In the genomic region with DNA sequence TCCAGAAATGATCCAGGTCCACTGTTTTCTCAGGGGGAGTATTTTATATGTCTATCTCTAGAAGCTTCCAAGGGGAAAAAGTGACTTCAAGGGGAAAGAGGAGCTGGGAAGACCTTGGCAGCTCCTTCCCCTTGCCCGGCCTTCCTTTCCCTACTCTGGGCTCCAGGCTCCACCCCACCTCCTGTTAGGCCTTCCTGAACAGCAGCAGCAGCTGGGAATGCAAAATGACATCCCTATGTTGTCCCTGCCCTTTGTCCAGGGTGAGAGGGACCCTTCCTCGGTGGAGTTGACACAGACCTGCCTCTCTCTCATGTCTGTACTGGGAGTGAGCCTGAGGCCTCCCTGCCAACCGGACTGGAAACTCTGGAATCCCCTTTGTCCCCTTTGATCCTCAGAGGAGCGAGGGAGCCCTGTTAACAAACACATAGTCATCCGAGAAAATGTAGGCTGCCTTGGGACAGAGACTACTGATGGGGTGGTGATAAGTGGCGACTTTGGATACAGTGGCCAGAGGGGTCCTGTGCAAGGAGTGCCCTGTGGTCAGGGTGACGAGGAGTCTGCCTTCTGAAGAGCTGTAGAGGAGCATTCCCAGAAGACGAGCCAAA, we compare ENCODE assay signal across 12 cellular contexts. TPM values are rescaled to one million over a fixed set of nuclear protein-coding genes. Genes with fewer than 3 reads are reported as not detected.
DNase-seq lines count a peak whose midpoint lies in the region; ATAC-seq and TF ChIP-seq lines count a peak whose summit lies in the region.
"Had no signal": no experiment of that assay in that cellular context is flagged by ENCODE, and none has a peak within 500 bp of the region (broad histone marks: within the 10 kb centered on the region; RNA-seq: fewer than 3 reads in every experiment).

No MANE protein-coding gene starts in this region.

- H3K9me3 ChIP-seq in mucosa of rectum (ENCODE audit: control insufficient read depth in 2 of 2, low read length in 2 of 2) (no peaks in the 10 kb centered on the region), upper lobe of left lung (no peaks in the 10 kb centered on the region)

- intact Hi-C loops in activated CD4-positive, alpha-beta T cell treated with anti-CD3 and anti-CD28 coated beads for 36 hours (cut with DNase I, micrococcal nuclease) = no loop called here
- intact Hi-C loops in activated CD4-positive, alpha-beta T cell treated with anti-CD3 and anti-CD28 coated beads, Interleukin-2, amount 10 ng/mL, durations not matched to agents 24 days and 14 days (cut with micrococcal nuclease) = no loop called here
- intact Hi-C loops in dorsolateral prefrontal cortex (cut with DNase I) = no loop called here

- no peak overlapping the region for H3K4me3 Mint-ChIP-seq in activated CD4-positive, alpha-beta T cell treated with anti-CD3 and anti-CD28 coated beads for 36 hours
- H3K4me3 Mint-ChIP-seq in activated CD4-positive, alpha-beta T cell treated with anti-CD3 and anti-CD28 coated beads, Interleukin-2, amount 10 ng/mL, durations not matched to agents 24 days and 14 days = no peak overlapping the region
- H3K4me3 Mint-ChIP-seq in T-cell = no peak overlapping the region
- H3K4me3 Mint-ChIP-seq: B cell had no signal

- H3K27ac Mint-ChIP-seq in activated CD4-positive, alpha-beta T cell treated with anti-CD3 and anti-CD28 coated beads for 36 hours = peak overlapping the region; percentile 13
- H3K27ac Mint-ChIP-seq in activated CD4-positive, alpha-beta T cell treated with anti-CD3 and anti-CD28 coated beads, Interleukin-2, amount 10 ng/mL, durations not matched to agents 24 days and 14 days = no peak overlapping the region
- H3K27ac Mint-ChIP-seq in T-cell = no peak overlapping the region

- H3K9ac ChIP-seq in mucosa of rectum (ENCODE audit: low read depth in 1 of 2, low read length in 2 of 2) = peak overlapping the region; percentile 48 to 68

- no peak for TF ChIP-seq EP300 in upper lobe of left lung (IDR thresholded peaks at IDR 0.05)

- no peaks in the 10 kb centered on the region for H3K36me3 ChIP-seq in mucosa of rectum (ENCODE audit: control insufficient read depth in 2 of 2, insufficient read depth in 2 of 2, low read length in 2 of 2)
- H3K36me3 ChIP-seq in upper lobe of left lung = no peaks in the 10 kb centered on the region

- peaks cover 2% of the 10 kb centered on the region for H3K36me3 Mint-ChIP-seq in activated CD4-positive, alpha-beta T cell treated with anti-CD3 and anti-CD28 coated beads for 36 hours (ENCODE audit: low read depth)
- peaks cover 3% of the 10 kb centered on the region for H3K36me3 Mint-ChIP-seq in activated CD4-positive, alpha-beta T cell treated with anti-CD3 and anti-CD28 coated beads, Interleukin-2, amount 10 ng/mL, durations not matched to agents 24 days and 14 days (ENCODE audit: low read depth)
- H3K36me3 Mint-ChIP-seq in T-cell = no peaks in the 10 kb centered on the region

- POLR2A ChIA-PET in activated CD4-positive, alpha-beta T cell treated with anti-CD3 and anti-CD28 coated beads for 36 hours (lab: Charles Lee) = interaction anchor here (5.6 to 25.9 kb wide), 2 partner anchors 10 to 68 kb away, joined by 66 to 1637 read pairs; a partner anchor contains a TSS
- POLR2A ChIA-PET in T-cell (lab: Charles Lee) = interaction anchor here (0.6 to 0.9 kb wide), 3 partner anchors 10 to 25 kb away, joined by 3 read pairs; no protein-coding TSS in a partner anchor

- H3K27me3 ChIP-seq in dorsolateral prefrontal cortex = no peaks in the 10 kb centered on the region
- H3K27me3 ChIP-seq in mucosa of rectum (ENCODE audit: control insufficient read depth in 2 of 2, insufficient read depth in 2 of 2, low read length in 2 of 2) = no peaks in the 10 kb centered on the region
- H3K27me3 ChIP-seq in upper lobe of left lung = no peaks in the 10 kb centered on the region

- no peak for DNase-seq in activated CD4-positive, alpha-beta T cell treated with anti-CD3 and anti-CD28 coated beads for 36 hours
- DNase-seq in activated CD4-positive, alpha-beta T cell treated with anti-CD3 and anti-CD28 coated beads, Interleukin-2, amount 10 ng/mL, durations not matched to agents 24 days and 14 days = no peak
- DNase-seq in dorsolateral prefrontal cortex = peak in 2 of 10 donors; percentile 25 to 57
- DNase-seq in upper lobe of left lung = no peak
- DNase-seq in T-cell = no peak
- DNase-seq in NK-92 treated with Interleukin-12 subunit alpha and Interleukin-12 subunit beta, amount 100 ng/mL, for 24 hours (lab: John Stamatoyannopoulos, UW) = no peak
- DNase-seq in pons (ENCODE audit: low spot score) = no peak
- DNase-seq: activated T-cell treated with anti-CD3 and anti-CD28 coated beads, Interleukin-2, amount 50 U/mL, for 1 hour; NCI-H1930 had no signal

- 47 to 58% methylated on average over 7 to 8 of the region's 8 CpGs for WGBS in upper lobe of left lung, 2 donors

- peaks cover 78% of the 10 kb centered on the region for H3K4me1 Mint-ChIP-seq in activated CD4-positive, alpha-beta T cell treated with anti-CD3 and anti-CD28 coated beads for 36 hours
- peaks cover 58% of the 10 kb centered on the region for H3K4me1 Mint-ChIP-seq in activated CD4-positive, alpha-beta T cell treated with anti-CD3 and anti-CD28 coated beads, Interleukin-2, amount 10 ng/mL, durations not matched to agents 24 days and 14 days
- peaks cover 20 to 39% (median 37%) of the 10 kb centered on the region in 3 donors for H3K4me1 Mint-ChIP-seq in T-cell

- no peaks in the 10 kb centered on the region for H3K9me3 Mint-ChIP-seq in activated CD4-positive, alpha-beta T cell treated with anti-CD3 and anti-CD28 coated beads for 36 hours (ENCODE audit: low read depth)
- no peaks in the 10 kb centered on the region for H3K9me3 Mint-ChIP-seq in activated CD4-positive, alpha-beta T cell treated with anti-CD3 and anti-CD28 coated beads, Interleukin-2, amount 10 ng/mL, durations not matched to agents 24 days and 14 days
- H3K9me3 Mint-ChIP-seq in T-cell = no peaks in the 10 kb centered on the region

- TF ChIP-seq CTCF in dorsolateral prefrontal cortex (IDR thresholded peaks at IDR 0.05 in 54 of 56, conservative IDR thresholded peaks at IDR 0.05 in 2 of 56; ENCODE audit: low read depth in 1 of 56, partially characterized antibody in 56 of 56) (no peak), upper lobe of left lung (IDR thresholded peaks at IDR 0.05) (no peak)

- no peak for ATAC-seq in activated CD4-positive, alpha-beta T cell treated with anti-CD3 and anti-CD28 coated beads for 36 hours
- no peak for ATAC-seq in upper lobe of left lung (ENCODE audit: low FRiP score in 2 of 2)
- no peak for ATAC-seq in T-cell (replicated peaks in 1 of 4)
- ATAC-seq: left lobe of liver had no signal

- H3K4me3 ChIP-seq in dorsolateral prefrontal cortex (peak overlapping the region in 15 of 59 donors; percentile 2 to 51 (median 18)), mucosa of rectum (ENCODE audit: low read length in 2 of 2) (peak overlapping the region; percentile 17 to 35), upper lobe of left lung (no peak overlapping the region)

- CTCF ChIA-PET in activated CD4-positive, alpha-beta T cell treated with anti-CD3 and anti-CD28 coated beads for 36 hours (lab: Charles Lee) = interaction anchor here (0.7 to 8.4 kb wide), 3 partner anchors 12 to 62 kb away, joined by 3 to 72 read pairs (median 3); no protein-coding TSS in a partner anchor
- CTCF ChIA-PET in T-cell (lab: Charles Lee) = no interaction called here

- peaks cover 70 to 86% of the 10 kb centered on the region in 2 donors for H3K4me1 ChIP-seq in mucosa of rectum (ENCODE audit: control insufficient read depth in 2 of 2, insufficient read depth in 2 of 2, low read length in 2 of 2)
- H3K4me1 ChIP-seq in upper lobe of left lung = peaks cover 80 to 84% (median 82%) of the 10 kb centered on the region in 4 donors

- H3K27ac ChIP-seq in dorsolateral prefrontal cortex = peak overlapping the region; percentile 98 to 100 (median 100)
- peak overlapping the region; percentile 92 to 96 for H3K27ac ChIP-seq in mucosa of rectum (ENCODE audit: low read depth in 2 of 2, low read length in 2 of 2)
- peak overlapping the region; percentile 90 to 99 (median 96) for H3K27ac ChIP-seq in upper lobe of left lung

- no peak for TF ChIP-seq POLR2A in upper lobe of left lung (IDR thresholded peaks at IDR 0.05)

- no peaks in the 10 kb centered on the region for H3K27me3 Mint-ChIP-seq in activated CD4-positive, alpha-beta T cell treated with anti-CD3 and anti-CD28 coated beads for 36 hours
- no peaks in the 10 kb centered on the region for H3K27me3 Mint-ChIP-seq in activated CD4-positive, alpha-beta T cell treated with anti-CD3 and anti-CD28 coated beads, Interleukin-2, amount 10 ng/mL, durations not matched to agents 24 days and 14 days
- no peaks in the 10 kb centered on the region for H3K27me3 Mint-ChIP-seq in T-cell
- H3K27me3 Mint-ChIP-seq: B cell had no signal

RNA-seq across cellular contexts. Expression of a gene that starts 9.0 kb away (rescaled TPM):
- total RNA-seq in activated CD4-positive, alpha-beta T cell treated with anti-CD3 and anti-CD28 coated beads for 36 hours = 1,000 to 10,000 TPM; 7,016 to 9,748 TPM
- total RNA-seq in activated CD4-positive, alpha-beta T cell treated with anti-CD3 and anti-CD28 coated beads, Interleukin-2, amount 10 ng/mL, durations not matched to agents 24 days and 14 days = 5,198 and 5,435 TPM in 2 replicates
- over 10,000 TPM in 119 of 120 experiments, 1,000 to 10,000 TPM in 1; 7,808 to 28,438 (median 16,246) TPM for total RNA-seq in dorsolateral prefrontal cortex
- total RNA-seq in upper lobe of left lung = over 10,000 TPM in 5 of 6 donors, 1,000 to 10,000 TPM in 1; 9,697 to 52,390 (median 19,698) TPM
- total RNA-seq in T-cell = over 10,000 TPM; 21,382 to 33,585 (median 22,045) TPM

RNA-seq across cellular contexts. Expression of a gene that starts 35.1 kb away (rescaled TPM):
- total RNA-seq in activated CD4-positive, alpha-beta T cell treated with anti-CD3 and anti-CD28 coated beads for 36 hours = 10 to 100 TPM; 66.5 to 78.8 TPM
- total RNA-seq in activated CD4-positive, alpha-beta T cell treated with anti-CD3 and anti-CD28 coated beads, Interleukin-2, amount 10 ng/mL, durations not matched to agents 24 days and 14 days = 94.2 and 95.8 TPM in 2 replicates
- 100 to 1,000 TPM in 34 of 120 experiments, 10 to 100 TPM in 86; 71.5 to 120 (median 93.9) TPM for total RNA-seq in dorsolateral prefrontal cortex
- 100 to 1,000 TPM in 1 of 6 donors, 10 to 100 TPM in 5; 64.0 to 120 (median 88.8) TPM for total RNA-seq in upper lobe of left lung
- 10 to 100 TPM; 66.4 to 96.8 (median 76.8) TPM for total RNA-seq in T-cell

Comparison
In these comparisons a context has a peak if more than half of its experiments do, and no peak if none do; other contexts are left out.
1. H3K4me3 ChIP-seq: peak in mucosa of rectum (2 of 2); none in upper lobe of left lung (0 of 4).
2. Peak in every context shown above with its lines, with median percentiles within 50 percentile points of each other: H3K27ac ChIP-seq.